Comparison of ENCODE assay signal across 14 cellular contexts in the genomic region with DNA sequence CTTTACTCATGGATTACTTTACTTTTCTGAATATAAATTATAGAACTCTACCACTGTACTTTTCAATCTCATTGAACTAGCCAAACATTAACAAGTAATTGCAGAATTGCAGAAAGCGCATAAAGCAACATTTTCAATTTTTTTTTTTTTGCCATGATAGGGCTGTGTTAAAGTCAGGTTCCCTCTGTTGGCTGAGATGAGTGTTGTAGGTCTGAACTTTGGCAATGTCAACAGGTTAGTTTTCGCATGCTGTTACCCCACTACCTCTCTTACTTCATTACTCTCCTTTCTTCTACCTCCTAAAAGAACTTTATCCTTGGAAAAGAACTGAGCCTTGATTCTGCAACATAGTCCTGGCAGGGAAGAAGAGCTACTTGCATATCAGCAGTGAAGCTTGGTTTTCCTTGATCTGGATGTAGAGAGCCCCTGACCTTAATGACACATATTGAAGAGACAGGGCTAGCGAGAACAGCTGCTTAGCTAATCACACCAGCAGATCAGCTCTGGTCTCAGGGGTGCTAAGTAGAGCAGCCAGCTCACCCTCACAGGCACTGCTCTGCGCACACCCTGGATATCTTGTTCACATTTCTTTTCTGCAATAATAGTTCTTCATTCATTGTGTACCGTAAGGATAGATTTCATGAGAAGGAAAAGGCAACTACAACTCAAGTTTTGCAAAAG.
"Had no signal": no experiment of that assay in that cellular context is flagged by ENCODE, and none has a peak within 500 bp of the region (broad histone marks: within the 10 kb centered on the region; RNA-seq: fewer than 3 reads in every experiment).

No MANE protein-coding gene starts in this region.

- H3K9me3 ChIP-seq: colonic mucosa, gastrocnemius medialis, tibial nerve had no signal

- H3K27ac ChIP-seq: colonic mucosa, epithelial cell of prostate, gastrocnemius medialis, skin epidermis, tibial nerve had no signal

- H3K4me3 ChIP-seq: colonic mucosa, gastrocnemius medialis, skin epidermis, tibial nerve had no signal

- H3K36me3 ChIP-seq: colonic mucosa, gastrocnemius medialis, tibial nerve had no signal

- DNase-seq: activated CD4-positive, alpha-beta T cell treated with anti-CD3 and anti-CD28 coated beads, Interleukin-2, amount 10 ng/mL, durations not matched to agents 7 days and 5 days; activated CD4-positive, CD25-positive, alpha-beta regulatory T cell; activated naive CD4-positive, alpha-beta T cell treated with anti-CD3 and anti-CD28 coated beads, Interleukin-2, amount 10 ng/mL, durations not matched to agents 7 days and 5 days; activated T-cell treated with anti-CD3 and anti-CD28 coated beads for 4 hours; caudate nucleus; colonic mucosa; effector CD8-positive, alpha-beta T cell; gastrocnemius medialis; stimulated activated naive B cell treated with anti-CD40 and anti-IgM and Interleukin-4, amounts not matched to agents 10 μg/mL and 1 μg/mL and 100 μg/mL, for 72 hours; T-helper 17 cell had no signal

- H3K27me3 ChIP-seq: colonic mucosa, gastrocnemius medialis, tibial nerve had no signal

- ATAC-seq: activated T-helper 17 cell treated with anti-CD3 and anti-CD28 coated beads, Interleukin-2, amount 50 U/mL, for 72 hours; gastrocnemius medialis; stimulated activated naive B cell treated with anti-CD40 and anti-IgM and Interleukin-4, amounts not matched to agents 10 μg/mL and 1 μg/mL and 100 μg/mL, for 72 hours; T-helper 17 cell had no signal

- H3K4me1 ChIP-seq: colonic mucosa, tibial nerve had no signal
